10 cellular contexts compared by ENCODE assay signal in the genomic region with DNA sequence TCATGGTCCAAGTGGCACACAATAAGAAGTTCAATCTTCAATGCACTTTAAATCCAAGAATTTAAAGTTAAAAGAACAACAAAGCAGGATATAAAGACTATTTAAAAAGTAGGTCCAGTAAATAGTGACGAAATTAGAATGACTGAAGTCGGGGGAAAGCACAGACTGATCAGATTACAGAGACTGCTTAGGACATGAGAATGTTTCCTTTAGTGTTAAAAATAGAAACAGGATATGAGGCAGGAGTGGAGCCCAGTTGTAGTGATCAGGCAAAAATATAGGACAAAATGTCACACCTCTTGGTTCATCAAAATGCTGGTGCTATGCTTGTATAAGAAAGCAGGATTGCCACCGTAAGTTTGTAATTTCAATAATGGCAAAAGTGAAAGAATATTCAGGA. TPM values are rescaled to one million over a fixed set of nuclear protein-coding genes. Genes with fewer than 3 reads are reported as not detected.
DNase-seq lines count a peak whose midpoint lies in the region; ATAC-seq, FAIRE-seq and TF ChIP-seq lines count a peak whose summit lies in the region.
"Had no signal": no experiment of that assay in that cellular context is flagged by ENCODE, and none has a peak within 500 bp of the region (broad histone marks: within the 10 kb centered on the region; RNA-seq: fewer than 3 reads in every experiment).

No MANE protein-coding gene starts in this region.

- H3K27me3 ChIP-seq in A673 (replicated peaks; ENCODE audit: insufficient read depth, low read depth, low read length, poor library complexity), result peaks cover 7% of the 10 kb centered on the region
- no peaks in the 10 kb centered on the region for H3K27me3 ChIP-seq in K562 (ENCODE audit: control insufficient read depth in 2 of 2, insufficient read depth in 2 of 2, low read length in 2 of 2)
- H3K27me3 ChIP-seq in ascending aorta, result no peaks in the 10 kb centered on the region
- H3K27me3 ChIP-seq: heart right ventricle had no signal

- in situ Hi-C loops in K562 (cut with MboI), result no loop called here

- H3K9me3 ChIP-seq in A673 (ENCODE audit: low read depth, low read length, poor library complexity, severe bottlenecking) (no peaks in the 10 kb centered on the region), K562 (replicated peaks; ENCODE audit: control insufficient read depth, insufficient read depth, low read depth, low read length) (no peaks in the 10 kb centered on the region), ascending aorta (no peaks in the 10 kb centered on the region)

- no peak for TF ChIP-seq POLR2A in K562 (conservative IDR thresholded peaks at IDR 0.05)

- intact Hi-C loops in A673 (cut with micrococcal nuclease; ENCODE audit: unreplicated experiment), result no loop called here
- intact Hi-C loops in K562 (cut with micrococcal nuclease), result no loop called here
- intact Hi-C loops in ascending aorta (cut with DNase I), result no loop called here

- POLR2A ChIA-PET in A673 (lab: Charles Lee; ENCODE audit: low non-redundant PET) (no interaction called here), K562 (lab: Yijun Ruan, JAX) (no interaction called here)

- no peak for TF ChIP-seq EP300 in K562 (IDR thresholded peaks at IDR 0.05; ENCODE audit: low read length)

- no peak overlapping the region for H3K27ac ChIP-seq in A673 (ENCODE audit: low read depth, low read length, poor library complexity, severe bottlenecking)
- peak overlapping the region; percentile 46; the same call in 1 of the 3 replicates for H3K27ac ChIP-seq in K562 (ENCODE audit: extremely low read depth, low read depth, low read length)
- peak overlapping the region in 1 of 2 donors; percentile 59 for H3K27ac ChIP-seq in ascending aorta

- no peaks in the 10 kb centered on the region for H3K36me3 ChIP-seq in A673 (ENCODE audit: insufficient read depth, low read length, poor library complexity, severe bottlenecking)
- H3K36me3 ChIP-seq in K562 (ENCODE audit: control insufficient read depth, insufficient read depth, low read length), result no peaks in the 10 kb centered on the region
- H3K36me3 ChIP-seq in ascending aorta, result no peaks in the 10 kb centered on the region
- H3K36me3 ChIP-seq: heart right ventricle had no signal

- no peak overlapping the region for H3K4me2 ChIP-seq in K562 (ENCODE audit: insufficient read depth, low read length)

- no peaks in the 10 kb centered on the region for H3K9me1 ChIP-seq in K562 (ENCODE audit: control insufficient read depth, insufficient read depth, low read length)

- no peak for FAIRE-seq in K562 (lab: Jason Lieb, UNC)

- ATAC-seq in K562 (peak; percentile 50), left lobe of liver (peak; percentile 47), GM18858 (IDR thresholded peaks at IDR 0.05; ENCODE audit: unreplicated experiment) (no peak)

- CTCF ChIA-PET in A673 (lab: Charles Lee), result no interaction called here
- CTCF ChIA-PET in K562 (lab: Yijun Ruan, JAX; ENCODE audit: low intra/inter-chr PET ratio), result no interaction called here

- H3K4me1 ChIP-seq in A673 (ENCODE audit: insufficient read depth, low read length, poor library complexity, severe bottlenecking) (no peaks in the 10 kb centered on the region), K562 (replicated peaks in 1 of 2; ENCODE audit: control insufficient read depth in 2 of 2, insufficient read depth in 2 of 2, low read length in 2 of 2) (no peaks in the 10 kb centered on the region), ascending aorta (no peaks in the 10 kb centered on the region)

- peak overlapping the region; percentile 72 for H2AFZ ChIP-seq in K562 (ENCODE audit: low read depth, low read length)

- H3K4me3 ChIP-seq in A673 (ENCODE audit: low read depth, low read length, poor library complexity, severe bottlenecking) (no peak overlapping the region), K562 (no peak overlapping the region), ascending aorta (no peak overlapping the region)
- H3K4me3 ChIP-seq: heart right ventricle had no signal

- no peak for TF ChIP-seq RAD21 in K562 (CRISPR knock-in tag; conservative IDR thresholded peaks at IDR 0.05 in 1 of 2, IDR thresholded peaks at IDR 0.05 in 1 of 2)

- no peaks in the 10 kb centered on the region for H4K20me1 ChIP-seq in K562 (replicated peaks; ENCODE audit: control insufficient read depth, insufficient read depth, low read length)

- H3K9ac ChIP-seq in K562 (ENCODE audit: insufficient read depth in 1 of 2, low read depth in 2 of 2, low read length in 2 of 2), result no peak overlapping the region

- no TSS peak for BruUV-seq in A673 (replicated peaks; lab: Mats Ljungman, UMichigan)
- no TSS peak for BruUV-seq in K562 (replicated peaks; lab: Mats Ljungman, UMichigan)

- H3K79me2 ChIP-seq in K562 (ENCODE audit: control insufficient read depth, insufficient read depth, low read length), result no peaks in the 10 kb centered on the region

- WGBS in K562 (ENCODE audit: insufficient coverage, low coverage, missing lambda C conversion rate), result 21% methylated on average over 3 of the region's 3 CpGs

- peak; percentile 21 for DNase-seq in A673 (ENCODE audit: low spot score)
- peak; percentile 54 for DNase-seq in HS-5 (ENCODE audit: low read depth)
- peak in 2 of 4 experiments; percentile 6 to 13 for DNase-seq in K562 (ENCODE audit: extremely low read depth in 1 of 4, low spot score in 3 of 4)
- DNase-seq in left lobe of liver (ENCODE audit: low spot score), result no peak
- DNase-seq in activated effector memory CD4-positive, alpha-beta T cell treated with anti-CD3 and anti-CD28 coated beads, Interleukin-2, amount 50 U/mL, for 16 hours, result no peak
- no peak for DNase-seq in NCI-H2107 (lab: John Stamatoyannopoulos, UW)
- no peak for DNase-seq in ascending aorta (ENCODE audit: low spot score in 2 of 2)
- DNase-seq: CD8-positive, alpha-beta memory T cell; heart right ventricle had no signal

- TF ChIP-seq CTCF in A673 (conservative IDR thresholded peaks at IDR 0.05; ENCODE audit: low read depth, low read length) (no peak), K562 (IDR thresholded peaks at IDR 0.05 in 2 of 3, conservative IDR thresholded peaks at IDR 0.05 in 1 of 3; ENCODE audit: insufficient read depth in 2 of 3, low read depth in 1 of 3, low read length in 3 of 3) (no peak), ascending aorta (IDR thresholded peaks at IDR 0.05) (no peak)

TF ChIP-seq in K562, 482 proteins besides CTCF, POLR2A, EP300 and RAD21 (continues in another document):
- no peak for TF ChIP-seq PYGO2 (tag; IDR thresholded peaks at IDR 0.05)
- TF ChIP-seq ATF1 (CRISPR knock-in tag; IDR thresholded peaks at IDR 0.05), result no peak
- TF ChIP-seq ATF1 (tag; IDR thresholded peaks at IDR 0.05), result 0 out of 2 replicates have a peak, but pooled peaks have one; percentile 12
- no peak for TF ChIP-seq CBFB (CRISPR knock-in tag; IDR thresholded peaks at IDR 0.05)
- TF ChIP-seq ZNF133 (CRISPR knock-in tag; IDR thresholded peaks at IDR 0.05), result no peak
- peak; percentile 43; the same call in 1 of the 2 replicates for TF ChIP-seq ATF3 (IDR thresholded peaks at IDR 0.05)
- no peak for TF ChIP-seq ATF3 (CRISPR knock-in tag; conservative IDR thresholded peaks at IDR 0.05)
- no peak for TF ChIP-seq MTF1 (CRISPR knock-in tag; IDR thresholded peaks at IDR 0.05; ENCODE audit: borderline replicate concordance)
- peak; percentile 8; the same call in 1 of the 2 replicates for TF ChIP-seq JUND (IDR thresholded peaks at IDR 0.05; ENCODE audit: borderline replicate concordance, low read depth, low read length)
- no peak; the same call in 2 of the 3 replicates for TF ChIP-seq JUND (tag; IDR thresholded peaks at IDR 0.05; ENCODE audit: borderline replicate concordance, low read depth, low read length)
- no peak for TF ChIP-seq CEBPG (CRISPR knock-in tag; IDR thresholded peaks at IDR 0.05)
- peak; percentile 45 to 47; a peak in 2 of 4 replicates for TF ChIP-seq CEBPG (tag; conservative IDR thresholded peaks at IDR 0.05 in 1 of 2, IDR thresholded peaks at IDR 0.05 in 1 of 2)
- peak; percentile 86 for TF ChIP-seq MEF2A (IDR thresholded peaks at IDR 0.05; ENCODE audit: control insufficient read depth, low read depth, low read length)

RNA-seq across cellular contexts. Expression of gene CD163, which starts 52.2 kb away (rescaled TPM):
- 0.41 TPM in 1 of 2 replicates, not detected in the other for total RNA-seq in A673 (2021)
- not detected in 2 replicates for total RNA-seq in K562 (2011; cell fraction: chromatin; rRNA removed; ENCODE audit: low replicate concordance)
- not detected in 2 replicates for total RNA-seq in K562 (2011; cell fraction: nucleolus; rRNA removed)
- total RNA-seq in K562 (2011; cell fraction: nucleoplasm; rRNA removed), result not detected in 2 replicates
- not detected in 2 replicates for total RNA-seq in K562 (2014; rRNA removed)
- total RNA-seq in K562 (2014; rRNA removed; fragmentation: Illumina TruSeq; extraction: Trizol), result 0.03 TPM in 1 of 2 replicates, not detected in the other
- total RNA-seq in K562 (2015; rRNA removed; fragmentation: Illumina TruSeq; extraction: Trizol), result not detected in 2 replicates
- 0.51 and 0.62 TPM in 2 replicates for total RNA-seq in K562 (2021)
- polyA plus RNA-seq in K562 (2011; rRNA removed), result 0.04 TPM in 1 of 2 replicates, not detected in the other
- not detected in 2 replicates for polyA plus RNA-seq in K562 (2011; cell fraction: cytosol; rRNA removed)
- polyA plus RNA-seq in K562 (2011; cell fraction: nucleus; rRNA removed), result not detected in 2 replicates
- not detected in 2 replicates for polyA plus RNA-seq in K562 (2012)
- not detected in 2 replicates for polyA plus RNA-seq in K562 (2014; fragmentation: Illumina TruSeq; extraction: Trizol)
- polyA plus RNA-seq in K562 (2014; fragmentation: Nextera tagmentation; extraction: Ambion mirVana), result not detected
- polyA plus RNA-seq in K562 (2014; rRNA removed), result not detected in 2 replicates
- not detected in 2 replicates for polyA minus RNA-seq in K562 (2011; rRNA and poly(A)+ RNA removed)
- polyA minus RNA-seq in K562 (2011; cell fraction: cytosol; rRNA and poly(A)+ RNA removed), result not detected in 2 replicates
- polyA minus RNA-seq in K562 (2011; cell fraction: nucleus; rRNA and poly(A)+ RNA removed), result not detected in 2 replicates
- 52.2 TPM for total RNA-seq in left lobe of liver
- total RNA-seq in ascending aorta, result 120 TPM
- polyA plus RNA-seq: CD8-positive, alpha-beta memory T cell had no signal

Comparison
In these comparisons a context has a peak if more than half of its experiments do, and no peak if none do; other contexts are left out.
1. DNase-seq: peak in A673 (single experiment) and HS-5 (single experiment); none in left lobe of liver (single experiment), activated effector memory CD4-positive, alpha-beta T cell treated with anti-CD3 and anti-CD28 coated beads, Interleukin-2, amount 50 U/mL, for 16 hours (single experiment), NCI-H2107 (single experiment) and ascending aorta (0 of 2).
2. RNA of gene CD163, which starts 52.2 kb away (total RNA-seq): 120 TPM in ascending aorta (single experiment) and 52.2 TPM in left lobe of liver (single experiment); 0.41 TPM in A673 and 0.03 to 0.62 TPM in K562; every median in the first group is over 10 times any median in the second.